In the genomic region with DNA sequence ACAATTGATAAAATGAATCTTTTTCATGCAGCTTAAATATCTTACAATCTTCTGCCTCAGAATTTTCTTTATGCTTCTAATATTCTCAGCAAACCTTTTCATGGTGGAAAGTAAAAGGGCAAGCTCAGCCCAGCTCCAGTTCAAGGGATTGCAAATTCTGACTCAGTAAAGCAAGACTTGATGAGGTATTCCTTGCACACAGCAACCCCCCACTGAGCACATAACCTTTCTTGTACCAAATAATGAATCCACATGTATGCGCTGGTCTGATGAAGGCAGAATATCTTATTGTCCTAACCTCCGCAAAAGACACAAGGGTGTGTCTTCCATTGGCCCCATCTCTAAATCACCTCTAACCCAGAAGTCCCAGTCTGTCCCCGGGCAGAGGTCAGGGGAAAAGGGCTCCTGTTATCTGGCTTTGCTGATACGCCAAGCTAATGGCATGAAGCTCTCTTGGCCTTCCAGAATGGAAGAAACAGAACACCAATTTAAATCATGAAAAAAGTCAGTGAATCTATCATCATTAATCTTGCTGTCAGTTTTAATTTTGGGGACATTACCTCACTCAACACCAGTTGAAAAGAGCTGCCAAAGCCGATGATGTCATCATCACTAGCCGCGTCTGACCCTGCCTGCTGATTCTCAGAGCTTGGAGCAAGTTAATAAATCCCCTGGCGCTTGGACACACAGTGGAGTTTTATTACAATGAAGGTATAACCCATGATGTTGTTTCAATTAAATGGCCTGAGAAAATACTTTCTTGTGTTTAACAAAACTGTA, we compare ENCODE assay signal across 13 cellular contexts.
DNase-seq lines count a peak whose midpoint lies in the region; ATAC-seq and TF ChIP-seq lines count a peak whose summit lies in the region.
"Had no signal": no experiment of that assay in that cellular context is flagged by ENCODE, and none has a peak within 500 bp of the region (broad histone marks: within the 10 kb centered on the region; RNA-seq: fewer than 3 reads in every experiment).

No MANE protein-coding gene starts in this region.

- POLR2A ChIA-PET in T-cell (lab: Charles Lee) = no interaction called here

- no peaks in the 10 kb centered on the region for H3K36me3 Mint-ChIP-seq in neural crest cell (ENCODE audit: low read depth)
- no peaks in the 10 kb centered on the region for H3K36me3 Mint-ChIP-seq in T-cell

- peak; percentile 91 for ATAC-seq in Right ventricle myocardium inferior
- no peak for ATAC-seq in HG02610 (IDR thresholded peaks at IDR 0.05; ENCODE audit: unreplicated experiment)
- ATAC-seq in T-cell (replicated peaks in 1 of 4) = no peak
- no peak for ATAC-seq in GM18520 (IDR thresholded peaks at IDR 0.05; ENCODE audit: unreplicated experiment)

- H3K4me3 ChIP-seq in fibroblast of the aortic adventitia (ENCODE audit: low read depth, low read length) = no peak overlapping the region

- no peak for TF ChIP-seq CTCF in fibroblast of the aortic adventitia (IDR thresholded peaks at IDR 0.05; ENCODE audit: insufficient read depth, low read length)
- TF ChIP-seq CTCF in neural crest cell (conservative IDR thresholded peaks at IDR 0.05) = no peak

- H3K27me3 Mint-ChIP-seq in neural crest cell (ENCODE audit: low read depth) (no peaks in the 10 kb centered on the region), T-cell (peaks cover 0 to 4% of the 10 kb centered on the region in 2 donors)

- H3K4me1 Mint-ChIP-seq in neural crest cell (peaks cover 9% of the 10 kb centered on the region), T-cell (no peaks in the 10 kb centered on the region)
- H3K4me1 Mint-ChIP-seq: H9 had no signal

- CTCF ChIA-PET in T-cell (lab: Charles Lee) = no interaction called here

- H3K9me3 Mint-ChIP-seq in neural crest cell (peaks cover 2% of the 10 kb centered on the region), T-cell (no peaks in the 10 kb centered on the region)
- H3K9me3 Mint-ChIP-seq: activated T-helper 2 cell treated with anti-CD3 and anti-CD28 coated beads, Interferon-gamma antibody, Interleukin-2, Interleukin-4, amounts not matched to agents 10 μg/mL and 5 μg/mL and 100 μg/mL, durations not matched to agents 14 hours and 24 hours and 36 hours had no signal

- intact Hi-C loops in Right ventricle myocardium inferior (cut with DNase I) = no loop called here
- intact Hi-C loops in cardiac septum (cut with DNase I) = no loop called here

- H3K4me3 Mint-ChIP-seq in neural crest cell (no peak overlapping the region), T-cell (no peak overlapping the region)
- H3K4me3 Mint-ChIP-seq: H9 had no signal

- DNase-seq in Right ventricle myocardium inferior (ENCODE audit: missing footprints) = peak; percentile 69
- no peak for DNase-seq in cardiac septum (ENCODE audit: low spot score)
- DNase-seq in fibroblast of the aortic adventitia (ENCODE audit: low read depth) = peak; percentile 86
- no peak for DNase-seq in neural crest cell (ENCODE audit: low read depth, low spot score)
- no peak for DNase-seq in T-cell
- no peak for DNase-seq in pons (ENCODE audit: low spot score)
- DNase-seq: GDM1; H9; OCI-M1; stimulated activated CD8-positive, alpha-beta memory T cell treated with anti-CD3 and anti-CD28 coated beads, Interleukin-4, amount 100 ng/mL, for 48 hours had no signal

- H3K27ac Mint-ChIP-seq in neural crest cell (ENCODE audit: unreplicated experiment) (peak overlapping the region; percentile 64), T-cell (no peak overlapping the region)
- H3K27ac Mint-ChIP-seq: activated T-helper 2 cell treated with anti-CD3 and anti-CD28 coated beads, Interferon-gamma antibody, Interleukin-2, Interleukin-4, amounts not matched to agents 10 μg/mL and 5 μg/mL and 100 μg/mL, durations not matched to agents 14 hours and 24 hours and 36 hours had no signal

Comparison
In these comparisons a context has a peak if more than half of its experiments do, and no peak if none do; other contexts are left out.
1. DNase-seq: peak in Right ventricle myocardium inferior (single experiment) and fibroblast of the aortic adventitia (single experiment); none in cardiac septum (single experiment), neural crest cell (single experiment), T-cell (0 of 34) and pons (single experiment).